ENCODE assay signal across 17 cellular contexts in genomic region chr3:15875016-15875689, GRCh38.
DNase-seq lines count a peak whose midpoint lies in the region; ATAC-seq and TF ChIP-seq lines count a peak whose summit lies in the region.
"Had no signal": no experiment of that assay in that cellular context is flagged by ENCODE, and none has a peak within 500 bp of the region (broad histone marks: within the 10 kb centered on the region; RNA-seq: fewer than 3 reads in every experiment).

No MANE protein-coding gene starts in this region.

- H3K27me3 Mint-ChIP-seq in CD8-positive, alpha-beta memory T cell, result peaks cover 0 to 2% of the 10 kb centered on the region in 2 donors
- H3K27me3 Mint-ChIP-seq: brain had no signal

- no peak overlapping the region for H2BK15ac ChIP-seq in mesenchymal stem cell (ENCODE audit: low read depth, poor library complexity, severe bottlenecking)

- WGBS in mesenchymal stem cell, result no CpG with 5 or more reads among the region's 1 CpG

- H2AK5ac ChIP-seq in mesenchymal stem cell (ENCODE audit: low read length, severe bottlenecking), result no peak overlapping the region

- no peak overlapping the region for H4K91ac ChIP-seq in mesenchymal stem cell (ENCODE audit: low read length)

- no peak overlapping the region for H4K8ac ChIP-seq in mesenchymal stem cell (ENCODE audit: low read length)

- ATAC-seq in GM18907 (IDR thresholded peaks at IDR 0.05; ENCODE audit: unreplicated experiment), result no peak
- ATAC-seq: effector memory CD8-positive, alpha-beta T cell; left lobe of liver had no signal

- H3K23ac ChIP-seq in mesenchymal stem cell (ENCODE audit: low read length in 2 of 2), result no peak overlapping the region

- H3K9me3 ChIP-seq in mesenchymal stem cell (ENCODE audit: control insufficient read depth, low read length), result no peaks in the 10 kb centered on the region
- H3K9me3 ChIP-seq in CD8-positive, alpha-beta memory T cell (ENCODE audit: low read length), result no peaks in the 10 kb centered on the region
- H3K9me3 ChIP-seq: tibial artery had no signal

- no peak overlapping the region for H3K4me3 Mint-ChIP-seq in CD8-positive, alpha-beta memory T cell
- H3K4me3 Mint-ChIP-seq: brain; effector memory CD8-positive, alpha-beta T cell had no signal

- H2BK12ac ChIP-seq in mesenchymal stem cell (ENCODE audit: low read length in 2 of 2), result no peak overlapping the region

- no peaks in the 10 kb centered on the region for H3K4me1 ChIP-seq in mesenchymal stem cell (ENCODE audit: control insufficient read depth, insufficient read depth, low read depth, low read length)
- no peaks in the 10 kb centered on the region for H3K4me1 ChIP-seq in CD8-positive, alpha-beta memory T cell (ENCODE audit: insufficient read depth, low read length)
- H3K4me1 ChIP-seq: BLaER1 treated with 17β-estradiol and CSF1 and Interleukin-3, amounts not matched to agents 10 nM and 100 nM; tibial artery had no signal

- no peak overlapping the region for H3K4me3 ChIP-seq in choroid plexus epithelial cell (ENCODE audit: low read depth, low read length)
- no peak overlapping the region for H3K4me3 ChIP-seq in mesenchymal stem cell (ENCODE audit: insufficient read depth in 1 of 2, low read depth in 1 of 2, low read length in 2 of 2)
- no peak overlapping the region for H3K4me3 ChIP-seq in CD8-positive, alpha-beta memory T cell (ENCODE audit: low read length)
- H3K4me3 ChIP-seq: BLaER1 treated with 17β-estradiol and CSF1 and Interleukin-3, amounts not matched to agents 10 nM and 100 nM; tibial artery had no signal

- H3K36me3 ChIP-seq in mesenchymal stem cell (ENCODE audit: control insufficient read depth in 1 of 2, insufficient read depth in 2 of 2, low read depth in 1 of 2, low read length in 2 of 2), result peaks cover 4 to 17% of the 10 kb centered on the region in 2 experiments
- H3K36me3 ChIP-seq in CD8-positive, alpha-beta memory T cell (ENCODE audit: insufficient read depth, low read length), result no peaks in the 10 kb centered on the region
- H3K36me3 ChIP-seq: tibial artery had no signal

- no peak overlapping the region for H3K27ac ChIP-seq in mesenchymal stem cell (ENCODE audit: low read length, poor library complexity, severe bottlenecking)
- no peak overlapping the region for H3K27ac ChIP-seq in CD8-positive, alpha-beta memory T cell (ENCODE audit: low read depth, low read length)
- H3K27ac ChIP-seq: BLaER1 treated with 17β-estradiol and CSF1 and Interleukin-3, amounts not matched to agents 10 nM and 100 nM; tibial artery had no signal

- H3K4ac ChIP-seq in mesenchymal stem cell (ENCODE audit: low read depth in 1 of 2, low read length in 2 of 2), result peak overlapping the region in 1 of 2 experiments; percentile 75

- peak overlapping the region in 1 of 2 experiments; percentile 70 for H3K18ac ChIP-seq in mesenchymal stem cell (ENCODE audit: low read depth in 1 of 2, low read length in 2 of 2)

- intact Hi-C loops in head of caudate nucleus (cut with DNase I), result no loop called here

- peaks cover 0 to 7% (median 3%) of the 10 kb centered on the region in 3 donors for H3K36me3 Mint-ChIP-seq in CD8-positive, alpha-beta memory T cell

- no peaks in the 10 kb centered on the region for H3K79me1 ChIP-seq in mesenchymal stem cell (replicated peaks; ENCODE audit: low read length, poor library complexity, severe bottlenecking)

- no peak overlapping the region for H3K4me2 ChIP-seq in mesenchymal stem cell (ENCODE audit: low read length, poor library complexity, severe bottlenecking)
- H3K4me2 ChIP-seq: BLaER1 treated with 17β-estradiol and CSF1 and Interleukin-3, amounts not matched to agents 10 nM and 100 nM had no signal

- peak overlapping the region in 1 of 8 donors; percentile 46 for H3K27ac Mint-ChIP-seq in CD8-positive, alpha-beta memory T cell
- H3K27ac Mint-ChIP-seq: effector memory CD8-positive, alpha-beta T cell had no signal

- no peak overlapping the region for H3K14ac ChIP-seq in mesenchymal stem cell (ENCODE audit: low read length in 2 of 2)

- TF ChIP-seq CTCF in choroid plexus epithelial cell (conservative IDR thresholded peaks at IDR 0.05; ENCODE audit: low read depth, low read length), result no peak

- no peak overlapping the region for H2AFZ ChIP-seq in mesenchymal stem cell (ENCODE audit: low read depth, low read length)

- H2BK5ac ChIP-seq in mesenchymal stem cell (ENCODE audit: low read depth, low read length, poor library complexity, severe bottlenecking), result no peak overlapping the region

- CTCF ChIA-PET in CD8-positive, alpha-beta memory T cell (lab: Charles Lee), result no interaction called here

- POLR2A ChIA-PET in CD8-positive, alpha-beta memory T cell (lab: Charles Lee), result no interaction called here

- no peaks in the 10 kb centered on the region for H3K9me3 Mint-ChIP-seq in CD8-positive, alpha-beta memory T cell

- DNase-seq in Daoy (ENCODE audit: low read depth) (peak; percentile 17), M059J (ENCODE audit: low read depth) (peak; percentile 32), choroid plexus epithelial cell (ENCODE audit: low read depth) (peak; percentile 74), mesenchymal stem cell (peak; percentile 82), NCI-H1092 treated with DMSO at 0.1 percent for 48 hours (lab: John Stamatoyannopoulos, UW) (no peak), head of caudate nucleus (no peak)
- no peak for DNase-seq in CD8-positive, alpha-beta memory T cell
- DNase-seq: DMS53; effector memory CD8-positive, alpha-beta T cell; hippocampal formation; stimulated activated CD4-positive, alpha-beta T cell treated with anti-CD3 and anti-CD28 coated beads, Interleukin-1b, Interleukin-23, amount 100 ng/mL, for 48 hours; T-helper 2 cell; tibial artery had no signal

- H2BK120ac ChIP-seq in mesenchymal stem cell (ENCODE audit: low read depth, low read length), result no peak overlapping the region

- no peaks in the 10 kb centered on the region for H3K4me1 Mint-ChIP-seq in CD8-positive, alpha-beta memory T cell
- H3K4me1 Mint-ChIP-seq: brain had no signal

- no peaks in the 10 kb centered on the region for H3K27me3 ChIP-seq in mesenchymal stem cell (ENCODE audit: control insufficient read depth in 1 of 2, insufficient read depth in 1 of 2, low read length in 2 of 2)
- no peaks in the 10 kb centered on the region for H3K27me3 ChIP-seq in CD8-positive, alpha-beta memory T cell (ENCODE audit: insufficient read depth, low read length, poor library complexity, severe bottlenecking)
- H3K27me3 ChIP-seq: BLaER1 treated with 17β-estradiol and CSF1 and Interleukin-3, amounts not matched to agents 10 nM and 100 nM; tibial artery had no signal

- no peak overlapping the region for H3K9ac ChIP-seq in mesenchymal stem cell (ENCODE audit: low read length)
- H3K9ac ChIP-seq: BLaER1 treated with 17β-estradiol and CSF1 and Interleukin-3, amounts not matched to agents 10 nM and 100 nM had no signal

Comparison
In these comparisons a context has a peak if more than half of its experiments do, and no peak if none do; other contexts are left out.
1. DNase-seq: peak in Daoy (single experiment), M059J (single experiment), choroid plexus epithelial cell (single experiment) and mesenchymal stem cell (single experiment); none in NCI-H1092 treated with DMSO at 0.1 percent for 48 hours (single experiment), head of caudate nucleus (0 of 42) and CD8-positive, alpha-beta memory T cell (0 of 5).